In genomic region chr12:72017054-72017651, GRCh38 we compare ENCODE assay signal across 9 cellular contexts.
DNase-seq lines count a peak whose midpoint lies in the region; ATAC-seq, FAIRE-seq and TF ChIP-seq lines count a peak whose summit lies in the region.
"Had no signal": no experiment of that assay in that cellular context is flagged by ENCODE, and none has a peak within 500 bp of the region (broad histone marks: within the 10 kb centered on the region; RNA-seq: fewer than 3 reads in every experiment).

No MANE protein-coding gene starts in this region.

- H3K79me2 ChIP-seq in MM.1S (ENCODE audit: low read length), result no peaks in the 10 kb centered on the region

- no peaks in the 10 kb centered on the region for H4K20me1 ChIP-seq in MM.1S (ENCODE audit: insufficient read depth, low read length)

- peaks cover 13% of the 10 kb centered on the region for H3K27me3 Mint-ChIP-seq in activated T-helper 2 cell treated with anti-CD3 and anti-CD28 coated beads, Interferon-gamma antibody, Interleukin-2, Interleukin-4, amounts not matched to agents 10 μg/mL and 5 μg/mL and 100 μg/mL, durations not matched to agents 14 hours and 24 hours and 36 hours (ENCODE audit: low read depth)

- no peak overlapping the region for H3K4me3 Mint-ChIP-seq in activated T-helper 2 cell treated with anti-CD3 and anti-CD28 coated beads, Interferon-gamma antibody, Interleukin-2, Interleukin-4, amounts not matched to agents 10 μg/mL and 5 μg/mL and 100 μg/mL, durations not matched to agents 14 hours and 24 hours and 36 hours (ENCODE audit: low read depth)
- H3K4me3 Mint-ChIP-seq: stimulated activated naive CD8-positive, alpha-beta T cell treated with anti-CD3 and anti-CD28 coated beads, Interleukin-15, Interleukin-2, amounts not matched to agents 100 ng/mL and 50 ng/mL, for 24 hours had no signal

- POLR2A ChIA-PET in HEK293 (lab: Yijun Ruan, JAX), result no interaction called here

- no peaks in the 10 kb centered on the region for H3K36me3 Mint-ChIP-seq in activated T-helper 2 cell treated with anti-CD3 and anti-CD28 coated beads, Interferon-gamma antibody, Interleukin-2, Interleukin-4, amounts not matched to agents 10 μg/mL and 5 μg/mL and 100 μg/mL, durations not matched to agents 14 hours and 24 hours and 36 hours (ENCODE audit: low read depth)

- CTCF ChIA-PET in HEK293 (lab: Yijun Ruan, JAX), result interaction anchor here (0.5 to 1.7 kb wide), 18 partner anchors 9 to 1138 kb away, joined by 3 to 11 read pairs (median 4); partner anchors contain the start of gene TMEM19

- H3K4me1 ChIP-seq in HEK293 (ENCODE audit: control insufficient read depth, insufficient read depth, low read length), result no peaks in the 10 kb centered on the region
- no peaks in the 10 kb centered on the region for H3K4me1 ChIP-seq in MM.1S (ENCODE audit: low read length)
- H3K4me1 ChIP-seq in RWPE2 (ENCODE audit: insufficient read depth, poor library complexity, severe bottlenecking), result no peaks in the 10 kb centered on the region
- H3K4me1 ChIP-seq in foreskin keratinocyte, result no peaks in the 10 kb centered on the region
- H3K4me1 ChIP-seq in ovary (ENCODE audit: insufficient read depth), result no peaks in the 10 kb centered on the region

- H3F3A ChIP-seq in MM.1S (ENCODE audit: insufficient read depth, low read length), result no peaks in the 10 kb centered on the region

- H3K9me3 ChIP-seq in HEK293 (ENCODE audit: control insufficient read depth, insufficient read depth, low read depth, low read length) (no peaks in the 10 kb centered on the region), MM.1S (replicated peaks; ENCODE audit: insufficient read depth, low read length) (no peaks in the 10 kb centered on the region), RWPE2 (ENCODE audit: severe bottlenecking) (no peaks in the 10 kb centered on the region), ovary (no peaks in the 10 kb centered on the region)

- WGBS in ovary, 3 donors, result 1 to 2% (median 1%) methylated on average over 6 of the region's 6 CpGs

- no peak overlapping the region for H3K4me2 ChIP-seq in MM.1S (ENCODE audit: low read depth, low read length)

- ATAC-seq in RWPE2 (ENCODE audit: low read depth) (peak; percentile 90), foreskin keratinocyte (peak; percentile 94)

- peak; percentile 85 for TF ChIP-seq CTCF in GM10266 (IDR thresholded peaks at IDR 0.05; ENCODE audit: control insufficient read depth, insufficient read depth, low read depth, missing control alignments)
- peak; percentile 37; the same call in 1 of the 2 replicates for TF ChIP-seq CTCF in HEK293 (tag by site-specific recombination; IDR thresholded peaks at IDR 0.05)
- TF ChIP-seq CTCF in MM.1S (IDR thresholded peaks at IDR 0.05; ENCODE audit: low read length), result peak; percentile 80
- peak; percentile 77 for TF ChIP-seq CTCF in RWPE2 (IDR thresholded peaks at IDR 0.05; ENCODE audit: poor library complexity, severe bottlenecking)
- TF ChIP-seq CTCF in foreskin keratinocyte (conservative IDR thresholded peaks at IDR 0.05), result peak; percentile 78
- TF ChIP-seq CTCF in ovary (IDR thresholded peaks at IDR 0.05), result peak; percentile 19 to 56 (median 54)

- no peak overlapping the region for H3K27ac ChIP-seq in HEK293 (ENCODE audit: extremely low read depth, low read depth, low read length)
- H3K27ac ChIP-seq in MM.1S (ENCODE audit: low read length), result no peak overlapping the region
- H3K27ac ChIP-seq in RWPE2 (ENCODE audit: poor library complexity, severe bottlenecking), result no peak overlapping the region
- H3K27ac ChIP-seq in foreskin keratinocyte, result no peak overlapping the region
- no peak overlapping the region for H3K27ac ChIP-seq in ovary

- H3K9me2 ChIP-seq in MM.1S (replicated peaks; ENCODE audit: insufficient read depth, low read length), result no peaks in the 10 kb centered on the region

- FAIRE-seq in urothelium cell line (lab: Jason Lieb, UNC), result no peak

- DNase-seq in GM10266 (ENCODE audit: extremely low spot score) (peak; percentile 38), MM.1S (peak; percentile 59), RWPE2 (ENCODE audit: low spot score) (no peak), foreskin keratinocyte (peak; percentile 7 to 46), ovary (peak; percentile 17 to 66 (median 59)), urothelium cell line (ENCODE audit: low spot score) (peak; percentile 59)
- DNase-seq in activated T-helper 2 cell treated with anti-CD3 and anti-CD28 coated beads, Interferon-gamma antibody, Interleukin-2, Interleukin-4, amounts not matched to agents 10 μg/mL and 5 μg/mL and 100 μg/mL, durations not matched to agents 14 hours and 24 hours and 36 hours (ENCODE audit: low spot score), result peak; percentile 36

- H2AFZ ChIP-seq in MM.1S (ENCODE audit: low read length), result no peak overlapping the region

- no peak overlapping the region for H3K9ac ChIP-seq in MM.1S (ENCODE audit: low read length)

- intact Hi-C loops in activated T-helper 2 cell treated with anti-CD3 and anti-CD28 coated beads, Interferon-gamma antibody, Interleukin-2, Interleukin-4, amounts not matched to agents 10 μg/mL and 5 μg/mL and 100 μg/mL, durations not matched to agents 14 hours and 24 hours and 36 hours (cut with micrococcal nuclease), result no loop called here
- intact Hi-C loops in ovary (cut with DNase I), result no loop called here

- no peak for TF ChIP-seq POLR2A in ovary (IDR thresholded peaks at IDR 0.05)

- H3K9me3 Mint-ChIP-seq in activated T-helper 2 cell treated with anti-CD3 and anti-CD28 coated beads, Interferon-gamma antibody, Interleukin-2, Interleukin-4, amounts not matched to agents 10 μg/mL and 5 μg/mL and 100 μg/mL, durations not matched to agents 14 hours and 24 hours and 36 hours, result no peaks in the 10 kb centered on the region
- H3K9me3 Mint-ChIP-seq: stimulated activated naive CD8-positive, alpha-beta T cell treated with anti-CD3 and anti-CD28 coated beads, Interleukin-15, Interleukin-2, amounts not matched to agents 100 ng/mL and 50 ng/mL, for 24 hours had no signal

- H3K4me3 ChIP-seq in HEK293 (ENCODE audit: low read depth, low read length) (no peak overlapping the region), MM.1S (ENCODE audit: low read length) (no peak overlapping the region), RWPE2 (ENCODE audit: severe bottlenecking) (no peak overlapping the region), ovary (no peak overlapping the region)

- no peak for TF ChIP-seq EP300 in ovary (IDR thresholded peaks at IDR 0.05)

- H3K4me1 Mint-ChIP-seq in activated T-helper 2 cell treated with anti-CD3 and anti-CD28 coated beads, Interferon-gamma antibody, Interleukin-2, Interleukin-4, amounts not matched to agents 10 μg/mL and 5 μg/mL and 100 μg/mL, durations not matched to agents 14 hours and 24 hours and 36 hours (ENCODE audit: low read depth), result no peaks in the 10 kb centered on the region

- H3K27me3 ChIP-seq in MM.1S (replicated peaks; ENCODE audit: insufficient read depth, low read length) (no peaks in the 10 kb centered on the region), RWPE2 (ENCODE audit: insufficient read depth, poor library complexity, severe bottlenecking) (peaks cover 5% of the 10 kb centered on the region), foreskin keratinocyte (peaks cover 5% of the 10 kb centered on the region), ovary (no peaks in the 10 kb centered on the region)

- no peaks in the 10 kb centered on the region for H3K36me3 ChIP-seq in HEK293 (ENCODE audit: control insufficient read depth in 2 of 2, insufficient read depth in 1 of 2, low read length in 2 of 2)
- H3K36me3 ChIP-seq in MM.1S (replicated peaks; ENCODE audit: insufficient read depth, low read length), result no peaks in the 10 kb centered on the region
- no peaks in the 10 kb centered on the region for H3K36me3 ChIP-seq in RWPE2 (ENCODE audit: low read depth)
- H3K36me3 ChIP-seq in ovary, result no peaks in the 10 kb centered on the region

- no peak overlapping the region for H3K27ac Mint-ChIP-seq in activated T-helper 2 cell treated with anti-CD3 and anti-CD28 coated beads, Interferon-gamma antibody, Interleukin-2, Interleukin-4, amounts not matched to agents 10 μg/mL and 5 μg/mL and 100 μg/mL, durations not matched to agents 14 hours and 24 hours and 36 hours
- H3K27ac Mint-ChIP-seq: stimulated activated naive CD8-positive, alpha-beta T cell treated with anti-CD3 and anti-CD28 coated beads, Interleukin-15, Interleukin-2, amounts not matched to agents 100 ng/mL and 50 ng/mL, for 24 hours had no signal

TF ChIP-seq in HEK293, 187 proteins besides CTCF, POLR2A, EP300 and RAD21 (continues in another document):
- TF ChIP-seq PRDM1 (tag by site-specific recombination; IDR thresholded peaks at IDR 0.05) (0 out of 2 replicates have a peak, but pooled peaks have one; percentile 10), ZBTB26 (tag by site-specific recombination; optimal IDR thresholded peaks at IDR 0.05) (no peak), ZNF600 (tag by site-specific recombination; IDR thresholded peaks at IDR 0.05) (no peak), ZNF776 (tag by site-specific recombination; IDR thresholded peaks at IDR 0.05; ENCODE audit: borderline replicate concordance) (no peak), ZNF169 (tag by site-specific recombination; IDR thresholded peaks at IDR 0.05) (no peak), ZNF654 (tag by site-specific recombination; IDR thresholded peaks at IDR 0.05; ENCODE audit: low read depth) (peak; percentile 84), ATF2 (tag by site-specific recombination; IDR thresholded peaks at IDR 0.05; ENCODE audit: low read depth) (no peak), HOXD13 (CRISPR knock-in tag; IDR thresholded peaks at IDR 0.05; ENCODE audit: borderline replicate concordance) (no peak), ZNF354C (tag by site-specific recombination; IDR thresholded peaks at IDR 0.05; ENCODE audit: borderline replicate concordance, low read depth) (no peak), YY1 (tag by site-specific recombination; IDR thresholded peaks at IDR 0.05) (no peak)
